In genomic region chr7:39260279-39260844, GRCh38 we compare ENCODE assay signal across 25 cellular contexts.
DNase-seq lines count a peak whose midpoint lies in the region; ATAC-seq, FAIRE-seq and TF ChIP-seq lines count a peak whose summit lies in the region.
"Had no signal": no experiment of that assay in that cellular context is flagged by ENCODE, and none has a peak within 500 bp of the region (broad histone marks: within the 10 kb centered on the region; RNA-seq: fewer than 3 reads in every experiment).

No MANE protein-coding gene starts in this region.

- H3K36me3 Mint-ChIP-seq in stimulated activated effector memory CD8-positive, alpha-beta T cell treated with anti-CD3 and anti-CD28 coated beads, Interleukin-12 subunit alpha, Interleukin-12 subunit beta, amount 100 ng/mL, for 72 hours = no peaks in the 10 kb centered on the region
- H3K36me3 Mint-ChIP-seq: CD8-positive, alpha-beta T cell had no signal

- CTCF ChIA-PET in IMR-90 (lab: Yijun Ruan, JAX) = no interaction called here

- H4K8ac ChIP-seq in IMR-90 (ENCODE audit: low read depth in 2 of 2, low read length in 2 of 2) (no peak overlapping the region), mesenchymal stem cell (ENCODE audit: low read length) (no peak overlapping the region)

- TF ChIP-seq RAD21 in IMR-90 (IDR thresholded peaks at IDR 0.05; ENCODE audit: low read length) = no peak

- no peaks in the 10 kb centered on the region for H4K20me1 ChIP-seq in IMR-90 (ENCODE audit: insufficient read depth, low read length)

- FAIRE-seq in GM18507 (lab: Jason Lieb, UNC) = peak; percentile 76
- FAIRE-seq: A549 had no signal

- H3K9me1 ChIP-seq in IMR-90 (ENCODE audit: insufficient read depth, low read length) = no peaks in the 10 kb centered on the region

- H3K4me2 ChIP-seq in IMR-90 (ENCODE audit: low read depth, low read length) (no peak overlapping the region), mesenchymal stem cell (ENCODE audit: low read length, poor library complexity, severe bottlenecking) (no peak overlapping the region)
- H3K4me2 ChIP-seq: A549 had no signal

- POLR2A ChIA-PET in IMR-90 (lab: Charles Lee; ENCODE audit: unreplicated experiment) = no interaction called here

- H3K79me1 ChIP-seq in IMR-90 (ENCODE audit: low read depth in 1 of 2, low read length in 2 of 2) (no peaks in the 10 kb centered on the region), mesenchymal stem cell (replicated peaks; ENCODE audit: low read length, poor library complexity, severe bottlenecking) (no peaks in the 10 kb centered on the region)

- H3K27ac Mint-ChIP-seq in stimulated activated effector memory CD8-positive, alpha-beta T cell treated with anti-CD3 and anti-CD28 coated beads, Interleukin-12 subunit alpha, Interleukin-12 subunit beta, amount 100 ng/mL, for 72 hours = no peak overlapping the region
- H3K27ac Mint-ChIP-seq: B cell; CD8-positive, alpha-beta T cell had no signal

- no peak overlapping the region for H2AK9ac ChIP-seq in IMR-90 (replicated peaks; ENCODE audit: low read depth, low read length, poor library complexity)

- 62% methylated on average over 2 of the region's 2 CpGs; no CpG with 5 or more reads in 1 of the 2 experiments for WGBS in IMR-90 (ENCODE audit: extremely low coverage in 2 of 2, insufficient read length in 1 of 2), 2 experiments
- WGBS in mesenchymal stem cell = 84% methylated on average over 2 of the region's 2 CpGs

- dilution Hi-C loops in IMR-90 (cut with HindIII; ENCODE audit: low sequenced_read_pairs, unreplicated experiment) = no loop called here

- no peak overlapping the region for H2BK15ac ChIP-seq in IMR-90 (ENCODE audit: low read depth, low read length)
- no peak overlapping the region for H2BK15ac ChIP-seq in mesenchymal stem cell (ENCODE audit: low read depth, poor library complexity, severe bottlenecking)

- BruUV-seq in IMR-90 (replicated peaks; lab: Mats Ljungman, UMichigan) = no TSS peak

- no peaks in the 10 kb centered on the region for H3K27me3 ChIP-seq in IMR-90 (ENCODE audit: control insufficient read depth, insufficient read depth, low read length)
- H3K27me3 ChIP-seq in mesenchymal stem cell (ENCODE audit: control insufficient read depth in 1 of 2, insufficient read depth in 1 of 2, low read length in 2 of 2) = no peaks in the 10 kb centered on the region
- H3K27me3 ChIP-seq: MG63 had no signal

- H2BK20ac ChIP-seq in IMR-90 (ENCODE audit: low read depth, low read length) = no peak overlapping the region

- no peaks in the 10 kb centered on the region for H3K4me1 Mint-ChIP-seq in stimulated activated effector memory CD8-positive, alpha-beta T cell treated with anti-CD3 and anti-CD28 coated beads, Interleukin-12 subunit alpha, Interleukin-12 subunit beta, amount 100 ng/mL, for 72 hours
- H3K4me1 Mint-ChIP-seq: B cell had no signal

- no peak overlapping the region for H2BK12ac ChIP-seq in mesenchymal stem cell (ENCODE audit: low read length in 2 of 2)

- H4K91ac ChIP-seq in IMR-90 (ENCODE audit: insufficient read depth, low read depth, low read length) (no peak overlapping the region), mesenchymal stem cell (ENCODE audit: low read length) (peak overlapping the region; percentile 30)

- in situ Hi-C loops in IMR-90 (cut with MboI; ENCODE audit: low sequenced_read_pairs) = no loop called here

- ATAC-seq in IMR-90 (ENCODE audit: low read depth) = no peak
- peak; percentile 19 for ATAC-seq in stimulated activated effector memory CD8-positive, alpha-beta T cell treated with anti-CD3 and anti-CD28 coated beads, Interleukin-12 subunit alpha, Interleukin-12 subunit beta, amount 100 ng/mL, for 72 hours
- no peak for ATAC-seq in GM18868 (IDR thresholded peaks at IDR 0.05; ENCODE audit: unreplicated experiment)
- ATAC-seq: CD8-positive, alpha-beta T cell had no signal

- no peak for TF ChIP-seq CTCF in IMR-90 (conservative IDR thresholded peaks at IDR 0.05; ENCODE audit: low read depth, low read length)

- H2BK120ac ChIP-seq in IMR-90 (ENCODE audit: low read depth, low read length) (no peak overlapping the region), mesenchymal stem cell (ENCODE audit: low read depth, low read length) (no peak overlapping the region)

- intact Hi-C loops in IMR-90 (cut with micrococcal nuclease) = no loop called here

- no peak overlapping the region for H2AK5ac ChIP-seq in IMR-90 (ENCODE audit: low read depth, low read length)
- no peak overlapping the region for H2AK5ac ChIP-seq in mesenchymal stem cell (ENCODE audit: low read length, severe bottlenecking)

- H3K9me3 ChIP-seq in IMR-90 (ENCODE audit: control insufficient read depth, insufficient read depth, low read length) (no peaks in the 10 kb centered on the region), mesenchymal stem cell (ENCODE audit: control insufficient read depth, low read length) (no peaks in the 10 kb centered on the region)
- H3K9me3 ChIP-seq: A549, Caco-2, MG63 had no signal

- H3K23ac ChIP-seq in IMR-90 (ENCODE audit: low read depth, low read length) (no peak overlapping the region), mesenchymal stem cell (ENCODE audit: low read length in 2 of 2) (no peak overlapping the region)

- H3K36me3 ChIP-seq in IMR-90 (ENCODE audit: control insufficient read depth, insufficient read depth, low read length) (no peaks in the 10 kb centered on the region), mesenchymal stem cell (ENCODE audit: control insufficient read depth in 1 of 2, insufficient read depth in 2 of 2, low read depth in 1 of 2, low read length in 2 of 2) (no peaks in the 10 kb centered on the region)
- H3K36me3 ChIP-seq: MG63 had no signal

- no peaks in the 10 kb centered on the region for H3K9me3 Mint-ChIP-seq in stimulated activated effector memory CD8-positive, alpha-beta T cell treated with anti-CD3 and anti-CD28 coated beads, Interleukin-12 subunit alpha, Interleukin-12 subunit beta, amount 100 ng/mL, for 72 hours
- H3K9me3 Mint-ChIP-seq: CD8-positive, alpha-beta T cell had no signal

- H3K4ac ChIP-seq in IMR-90 (ENCODE audit: low read depth, low read length) = no peak overlapping the region
- no peak overlapping the region for H3K4ac ChIP-seq in mesenchymal stem cell (ENCODE audit: low read depth in 1 of 2, low read length in 2 of 2)

- no peak overlapping the region for H3K4me3 ChIP-seq in IMR-90 (ENCODE audit: insufficient read depth, low read depth, low read length)
- no peak overlapping the region for H3K4me3 ChIP-seq in mesenchymal stem cell (ENCODE audit: insufficient read depth in 1 of 2, low read depth in 1 of 2, low read length in 2 of 2)
- H3K4me3 ChIP-seq: A549, MG63 had no signal

- H2AFZ ChIP-seq in IMR-90 (replicated peaks; ENCODE audit: low read length, poor library complexity) (peak overlapping the region; percentile 39), mesenchymal stem cell (ENCODE audit: low read depth, low read length) (no peak overlapping the region)

- H3K14ac ChIP-seq in IMR-90 (replicated peaks; ENCODE audit: low read depth, low read length) (no peak overlapping the region), mesenchymal stem cell (ENCODE audit: low read length in 2 of 2) (peak overlapping the region in 1 of 2 experiments; percentile 83)

- no peak overlapping the region for H3K4me3 Mint-ChIP-seq in stimulated activated effector memory CD8-positive, alpha-beta T cell treated with anti-CD3 and anti-CD28 coated beads, Interleukin-12 subunit alpha, Interleukin-12 subunit beta, amount 100 ng/mL, for 72 hours
- H3K4me3 Mint-ChIP-seq: B cell; CD8-positive, alpha-beta T cell had no signal

- no peak for DNase-seq in GM18507 (ENCODE audit: extremely low spot score, insufficient read length, low read depth)
- DNase-seq in IMR-90 = no peak
- DNase-seq in mesenchymal stem cell = no peak
- DNase-seq in stimulated activated effector memory CD8-positive, alpha-beta T cell treated with anti-CD3 and anti-CD28 coated beads, Interleukin-12 subunit alpha, Interleukin-12 subunit beta, amount 100 ng/mL, for 72 hours (ENCODE audit: low spot score in 2 of 2) = no peak
- DNase-seq in NCI-H1930 (lab: John Stamatoyannopoulos, UW) = no peak
- no peak for DNase-seq in activated naive CD4-positive, alpha-beta T cell treated with anti-CD3 and anti-CD28 coated beads, Interleukin-2, amount 50 U/mL, for 16 hours
- DNase-seq: Caco-2; CD8-positive, alpha-beta T cell; DMS 273 treated with DMSO at 0.1 percent for 48 hours; DMS79 treated with DMSO at 0.1 percent for 48 hours; GF-D8; KG1; MG63; NCI-H1694; NCI-H2081; NCI-H2171; NCI-H226; NCI-H510A; RPMI8226; SHP77; T-helper 1 cell had no signal

- H2BK5ac ChIP-seq in IMR-90 (ENCODE audit: low read depth, low read length, poor library complexity, severe bottlenecking) (peak overlapping the region; percentile 82), mesenchymal stem cell (ENCODE audit: low read depth, low read length, poor library complexity, severe bottlenecking) (no peak overlapping the region)

- H3K27ac ChIP-seq in IMR-90 (ENCODE audit: insufficient read depth, low read length) (no peak overlapping the region), mesenchymal stem cell (ENCODE audit: low read length, poor library complexity, severe bottlenecking) (no peak overlapping the region)
- H3K27ac ChIP-seq: A549, C4-2B had no signal

- H3K18ac ChIP-seq in IMR-90 (ENCODE audit: low read depth, low read length) = no peak overlapping the region
- H3K18ac ChIP-seq in mesenchymal stem cell (ENCODE audit: low read depth in 1 of 2, low read length in 2 of 2) = no peak overlapping the region

- H3K9ac ChIP-seq in IMR-90 (ENCODE audit: low read depth, low read length) = no peak overlapping the region
- no peak overlapping the region for H3K9ac ChIP-seq in mesenchymal stem cell (ENCODE audit: low read length)

- no peak overlapping the region for H3K56ac ChIP-seq in IMR-90 (ENCODE audit: extremely low read depth, insufficient read depth, low read length)

- H3K4me1 ChIP-seq in IMR-90 (ENCODE audit: control insufficient read depth, insufficient read depth, low read length) = no peaks in the 10 kb centered on the region
- H3K4me1 ChIP-seq in mesenchymal stem cell (ENCODE audit: control insufficient read depth, insufficient read depth, low read depth, low read length) = no peaks in the 10 kb centered on the region
- H3K4me1 ChIP-seq: A549, Caco-2 had no signal

- no peak for TF ChIP-seq POLR2A in IMR-90 (IDR thresholded peaks at IDR 0.05; ENCODE audit: low read depth, low read length)

- H4K5ac ChIP-seq in IMR-90 (ENCODE audit: low read depth, low read length) = no peak overlapping the region

TF ChIP-seq in IMR-90, 13 proteins besides CTCF, POLR2A, EP300 and RAD21 (continues in another document):
- TF ChIP-seq CEBPB (IDR thresholded peaks at IDR 0.05; ENCODE audit: low read depth, low read length) = no peak
- TF ChIP-seq FOS (IDR thresholded peaks at IDR 0.05; ENCODE audit: low read depth, low read length) = no peak
- TF ChIP-seq MAZ (IDR thresholded peaks at IDR 0.05; ENCODE audit: borderline replicate concordance, low read depth, low read length) = no peak
- no peak for TF ChIP-seq USF2 (IDR thresholded peaks at IDR 0.05; ENCODE audit: low read depth, low read length)
